In the genomic region with DNA sequence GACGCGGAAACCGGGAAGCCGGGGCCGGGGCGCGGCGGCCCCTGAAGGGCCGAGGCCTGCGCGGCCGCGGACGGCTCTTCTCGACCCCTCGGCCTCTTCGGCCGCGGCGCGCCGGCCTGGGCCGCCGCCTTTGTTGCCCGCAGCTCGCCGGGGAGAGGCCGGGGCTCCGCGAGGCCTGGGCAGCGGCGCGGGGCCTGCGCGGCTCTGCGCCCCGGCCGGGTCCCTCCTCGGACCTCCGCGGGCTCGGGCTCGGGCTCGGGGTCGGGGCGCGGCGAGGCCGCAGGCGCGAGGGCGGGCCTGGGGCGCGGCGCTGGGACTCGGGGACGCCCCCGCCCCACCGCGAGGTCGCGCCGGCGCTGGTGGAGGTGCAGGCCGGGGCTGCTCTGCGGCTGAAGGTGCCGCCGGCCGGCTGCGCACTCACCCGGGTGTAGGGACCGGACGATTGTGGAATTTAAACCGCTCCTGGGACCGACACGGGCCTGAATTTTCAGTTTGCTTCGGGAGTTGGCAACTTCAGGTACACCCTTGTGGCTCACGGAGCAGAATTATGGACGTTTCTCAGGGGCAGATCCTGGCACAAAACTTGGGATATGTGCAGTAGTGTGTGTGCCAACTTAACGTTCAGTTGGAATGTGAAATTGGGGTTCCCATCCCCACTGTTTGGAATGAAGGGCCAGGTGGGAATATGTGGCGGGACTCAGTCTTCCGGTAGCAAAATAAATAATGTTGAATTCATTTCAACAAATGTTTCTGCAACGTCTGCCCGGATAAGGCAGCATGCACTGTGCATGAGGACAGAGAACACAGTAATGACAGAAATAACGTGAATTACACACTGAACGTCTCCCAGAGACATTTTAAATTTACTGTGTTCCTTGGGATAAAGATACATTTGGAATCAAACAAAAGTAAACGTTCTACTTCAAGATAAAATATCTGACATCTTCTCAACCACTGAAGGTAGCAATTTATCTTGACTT, we compare ENCODE assay signal across 8 cellular contexts. TPM values are rescaled to one million over a fixed set of nuclear protein-coding genes. Genes with fewer than 3 reads are reported as not detected.
A peak's percentile ranks its signal among the peaks of the same experiment; 100 is the strongest.
DNase-seq lines count a peak whose midpoint lies in the region; ATAC-seq and TF ChIP-seq lines count a peak whose summit lies in the region.

No MANE protein-coding gene starts in this region.

- H3K27me3 ChIP-seq in HCT116 (ENCODE audit: insufficient read depth, low read length) (no peaks in the 10 kb centered on the region), MG63 (no peaks in the 10 kb centered on the region), right cardiac atrium (ENCODE audit: control insufficient read depth, insufficient read depth) (no peaks in the 10 kb centered on the region)

- no peaks in the 10 kb centered on the region for H3K9me3 ChIP-seq in HCT116 (ENCODE audit: control insufficient read depth in 1 of 2, insufficient read depth in 1 of 2, low read depth in 1 of 2, low read length in 2 of 2)
- H3K9me3 ChIP-seq in MG63: no peaks in the 10 kb centered on the region
- H3K9me3 ChIP-seq in right cardiac atrium (ENCODE audit: control insufficient read depth, low read length): no peaks in the 10 kb centered on the region

- CTCF ChIA-PET in HCT116 (lab: Charles Lee): no interaction called here

- no peak for TF ChIP-seq CTCF in HCT116 (IDR thresholded peaks at IDR 0.05 in 2 of 3, conservative IDR thresholded peaks at IDR 0.05 in 1 of 3; ENCODE audit: borderline replicate concordance in 1 of 3, insufficient read depth in 1 of 3, low read depth in 2 of 3, low read length in 2 of 3)

- H3K4me2 ChIP-seq in HCT116 (ENCODE audit: low read length): peak overlapping the region; percentile 81

- RAD21 ChIA-PET in HCT116 (lab: Charles Lee; ENCODE audit: low non-redundant PET in 1 of 2, low total read pairs in 2 of 2, uncharacterized antibody in 2 of 2, unreplicated experiment in 2 of 2): no interaction called here

- under 1% methylated on average over 86 of the region's 87 CpGs for WGBS in right cardiac atrium

- H3K4me3 ChIP-seq in HCT116 (replicated peaks in 1 of 2; ENCODE audit: low read depth in 1 of 2, low read length in 2 of 2) (peak overlapping the region; percentile 75 to 86), MG63 (peak overlapping the region; percentile 75), right cardiac atrium (ENCODE audit: low read length) (peak overlapping the region; percentile 99)

- peaks cover 62% of the 10 kb centered on the region for H3K79me2 ChIP-seq in HCT116 (ENCODE audit: insufficient read depth, low read length)

- ATAC-seq in HCT116 (peak; percentile 12), right cardiac atrium (peak; percentile 53 to 55), sciatic nerve (peak; percentile 42)

- intact Hi-C loops in HCT116 (cut with micrococcal nuclease) (loop anchor here (2.0 to 5.0 kb wide), 3 partner anchors 92 to 145 kb away; no protein-coding TSS in a partner anchor), right cardiac atrium (cut with DNase I) (loop anchor here in 3 of 4 donors (10.0 kb wide), 2 partner anchors 85 to 135 kb away; a partner anchor contains a TSS), sciatic nerve (cut with DNase I) (no loop called here)

- peak overlapping the region; percentile 93 for H3K9ac ChIP-seq in HCT116 (ENCODE audit: low read length)

- no peak for TF ChIP-seq POLR2A in HCT116 (IDR thresholded peaks at IDR 0.05; ENCODE audit: borderline replicate concordance, extremely low read depth, insufficient read depth, insufficient read length)

- POLR2A ChIA-PET in HCT116 (lab: Charles Lee): interaction anchor here (1.0 kb wide), 1 partner anchor 130 kb away, joined by 3 read pairs; no protein-coding TSS in a partner anchor

- H3K9me2 ChIP-seq in HCT116 (ENCODE audit: insufficient read depth): no peaks in the 10 kb centered on the region

- TF ChIP-seq RAD21 in HCT116 (IDR thresholded peaks at IDR 0.05; ENCODE audit: low read depth): no peak

- DNase-seq in 8988T: peak; percentile 30
- peak; percentile 71 for DNase-seq in GM03348 (ENCODE audit: low spot score)
- no peak for DNase-seq in HCT116 (ENCODE audit: low read depth, low spot score)
- peak; percentile 44 for DNase-seq in MG63
- peak; percentile 27 for DNase-seq in amniotic epithelial cell (ENCODE audit: low read depth)
- DNase-seq in right cardiac atrium: peak; percentile 38 to 74 (median 73)
- DNase-seq in sciatic nerve (ENCODE audit: low spot score): no peak
- no peak for DNase-seq in NK-92 treated with Interleukin-12 subunit alpha and Interleukin-12 subunit beta, amount 100 ng/mL, for 24 hours (lab: John Stamatoyannopoulos, UW)

- peak overlapping the region; percentile 99 for H3K27ac ChIP-seq in HCT116 (ENCODE audit: low read depth, low read length)
- H3K27ac ChIP-seq in right cardiac atrium (ENCODE audit: low read length): peak overlapping the region; percentile 76

- no TSS peak for BruUV-seq in HCT116 (replicated peaks; lab: Mats Ljungman, UMichigan)

- no peaks in the 10 kb centered on the region for H4K20me1 ChIP-seq in HCT116 (ENCODE audit: insufficient read depth)

- peaks cover 0 to 15% of the 10 kb centered on the region in 2 experiments; a peak in 1 of 4 replicates for H3K36me3 ChIP-seq in HCT116 (ENCODE audit: control insufficient read depth in 1 of 2, insufficient read depth in 2 of 2, low read length in 2 of 2)
- peaks cover 20% of the 10 kb centered on the region for H3K36me3 ChIP-seq in MG63

- H2AFZ ChIP-seq in HCT116 (ENCODE audit: low read depth, low read length, poor library complexity, severe bottlenecking): no peak overlapping the region

- H3K4me1 ChIP-seq in HCT116 (ENCODE audit: control insufficient read depth in 1 of 2, insufficient read depth in 2 of 2, low read length in 2 of 2) (peaks cover 67 to 79% of the 10 kb centered on the region in 2 experiments), right cardiac atrium (ENCODE audit: control insufficient read depth, insufficient read depth, low read length) (peaks cover 10% of the 10 kb centered on the region)

TF ChIP-seq in HCT116, 20 proteins besides CTCF, POLR2A, EP300 and RAD21:
- TF ChIP-seq, protein P1, sequence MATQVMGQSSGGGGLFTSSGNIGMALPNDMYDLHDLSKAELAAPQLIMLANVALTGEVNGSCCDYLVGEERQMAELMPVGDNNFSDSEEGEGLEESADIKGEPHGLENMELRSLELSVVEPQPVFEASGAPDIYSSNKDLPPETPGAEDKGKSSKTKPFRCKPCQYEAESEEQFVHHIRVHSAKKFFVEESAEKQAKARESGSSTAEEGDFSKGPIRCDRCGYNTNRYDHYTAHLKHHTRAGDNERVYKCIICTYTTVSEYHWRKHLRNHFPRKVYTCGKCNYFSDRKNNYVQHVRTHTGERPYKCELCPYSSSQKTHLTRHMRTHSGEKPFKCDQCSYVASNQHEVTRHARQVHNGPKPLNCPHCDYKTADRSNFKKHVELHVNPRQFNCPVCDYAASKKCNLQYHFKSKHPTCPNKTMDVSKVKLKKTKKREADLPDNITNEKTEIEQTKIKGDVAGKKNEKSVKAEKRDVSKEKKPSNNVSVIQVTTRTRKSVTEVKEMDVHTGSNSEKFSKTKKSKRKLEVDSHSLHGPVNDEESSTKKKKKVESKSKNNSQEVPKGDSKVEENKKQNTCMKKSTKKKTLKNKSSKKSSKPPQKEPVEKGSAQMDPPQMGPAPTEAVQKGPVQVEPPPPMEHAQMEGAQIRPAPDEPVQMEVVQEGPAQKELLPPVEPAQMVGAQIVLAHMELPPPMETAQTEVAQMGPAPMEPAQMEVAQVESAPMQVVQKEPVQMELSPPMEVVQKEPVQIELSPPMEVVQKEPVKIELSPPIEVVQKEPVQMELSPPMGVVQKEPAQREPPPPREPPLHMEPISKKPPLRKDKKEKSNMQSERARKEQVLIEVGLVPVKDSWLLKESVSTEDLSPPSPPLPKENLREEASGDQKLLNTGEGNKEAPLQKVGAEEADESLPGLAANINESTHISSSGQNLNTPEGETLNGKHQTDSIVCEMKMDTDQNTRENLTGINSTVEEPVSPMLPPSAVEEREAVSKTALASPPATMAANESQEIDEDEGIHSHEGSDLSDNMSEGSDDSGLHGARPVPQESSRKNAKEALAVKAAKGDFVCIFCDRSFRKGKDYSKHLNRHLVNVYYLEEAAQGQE (IDR thresholded peaks at IDR 0.05; ENCODE audit: low read depth): no peak
- TF ChIP-seq ZFX (IDR thresholded peaks at IDR 0.05): peak; percentile 99

RNA-seq across cellular contexts. Expression of a gene that starts 0.8 kb away (rescaled TPM):
- 53.4 TPM for total RNA-seq in HCT116 (2021; ENCODE audit: unreplicated experiment)
- 27.7 and 27.8 TPM in 2 replicates for polyA plus RNA-seq in HCT116 (2012)
- total RNA-seq in MG63 (2014; rRNA removed; shearing (Covaris generic); ENCODE audit: low replicate concordance): 11.1 and 20.6 TPM in 2 replicates
- 10 to 100 TPM; 18.6 to 22.8 (median 18.9) TPM for total RNA-seq in right cardiac atrium
- 7.8 TPM for polyA plus RNA-seq in right cardiac atrium
- 26.3 TPM for total RNA-seq in sciatic nerve

Comparison
In these comparisons a context has a peak if more than half of its experiments do, and no peak if none do; other contexts are left out.
1. DNase-seq: peak in 8988T (single experiment), GM03348 (single experiment), MG63 (single experiment), amniotic epithelial cell (single experiment) and right cardiac atrium (3 of 3); none in HCT116 (single experiment), sciatic nerve (single experiment) and NK-92 treated with Interleukin-12 subunit alpha and Interleukin-12 subunit beta, amount 100 ng/mL, for 24 hours (single experiment).
2. Peak in every context shown above with its lines, with median percentiles within 50 percentile points of each other: ATAC-seq and H3K4me3 ChIP-seq.